23 cellular contexts compared by ENCODE assay signal in the genomic region with DNA sequence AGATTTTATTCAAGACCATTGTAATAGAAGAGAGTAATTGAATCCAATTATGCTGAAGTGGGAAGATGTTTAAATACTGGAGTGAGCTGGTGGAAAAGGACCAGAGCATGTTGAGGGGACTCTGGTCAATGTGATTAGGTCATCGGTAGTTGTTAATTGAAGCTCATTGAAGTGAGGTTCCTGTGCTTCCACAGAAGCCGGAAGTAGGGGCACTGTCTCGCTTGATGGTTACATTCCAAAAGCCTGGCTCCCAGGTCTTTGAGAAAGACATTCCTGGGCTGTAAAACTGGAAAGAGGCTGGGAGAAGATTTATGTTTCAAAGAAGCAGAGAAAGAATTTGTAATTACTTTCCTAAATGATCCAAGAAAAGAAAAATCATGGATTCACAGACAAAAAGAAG. TPM values are rescaled to one million over a fixed set of nuclear protein-coding genes. Genes with fewer than 3 reads are reported as not detected.
DNase-seq lines count a peak whose midpoint lies in the region; ATAC-seq and TF ChIP-seq lines count a peak whose summit lies in the region.
"Had no signal": no experiment of that assay in that cellular context is flagged by ENCODE, and none has a peak within 500 bp of the region (broad histone marks: within the 10 kb centered on the region; RNA-seq: fewer than 3 reads in every experiment).

No MANE protein-coding gene starts in this region.

- H3K27ac ChIP-seq in mesenchymal stem cell (ENCODE audit: low read length, poor library complexity, severe bottlenecking): peak overlapping the region; percentile 77
- H3K27ac ChIP-seq: GM23248, prostate gland, skin epidermis, thyroid gland, WERI-Rb-1 had no signal

- H2AK5ac ChIP-seq in mesenchymal stem cell (ENCODE audit: low read length, severe bottlenecking): no peak overlapping the region

- no peak overlapping the region for H3K9ac ChIP-seq in mesenchymal stem cell (ENCODE audit: low read length)
- H3K9ac ChIP-seq: GM23248 had no signal

- DNase-seq in AG10803 (ENCODE audit: low read depth) (peak; percentile 4), ELF-1 (ENCODE audit: low read depth, low spot score) (peak; percentile 48), astrocyte of the hippocampus (ENCODE audit: low read depth, low spot score) (peak; percentile 4), mesenchymal stem cell (no peak), NCI-H524 treated with DMSO at 0.1 percent for 48 hours (lab: John Stamatoyannopoulos, UW) (no peak), iPS-NIHi7 (ENCODE audit: extremely low spot score) (no peak)
- DNase-seq in NK-92 treated with Interleukin-12 subunit alpha and Interleukin-12 subunit beta, amount 100 ng/mL, for 24 hours (lab: John Stamatoyannopoulos, UW): no peak
- DNase-seq: ACHN; activated CD4-positive, alpha-beta T cell treated with anti-CD3 and anti-CD28 coated beads, Interleukin-2, amount 50 U/mL, for 48 hours; activated effector memory CD4-positive, alpha-beta T cell treated with anti-CD3 and anti-CD28 coated beads, Interleukin-2, amount 50 U/mL, for 16 hours; amniotic stem cell; DMS153; GM23248; NCI-H69; stimulated activated naive CD8-positive, alpha-beta T cell treated with anti-CD3 and anti-CD28 coated beads, Interleukin-15, Interleukin-2, amounts not matched to agents 100 U/mL and 50 U/mL, for 24 hours; T-helper 17 cell; thyroid gland; WERI-Rb-1 had no signal

- H2BK12ac ChIP-seq in mesenchymal stem cell (ENCODE audit: low read length in 2 of 2): no peak overlapping the region

- no peak overlapping the region for H3K23ac ChIP-seq in mesenchymal stem cell (ENCODE audit: low read length in 2 of 2)

- H3K4ac ChIP-seq in mesenchymal stem cell (ENCODE audit: low read depth in 1 of 2, low read length in 2 of 2): no peak overlapping the region

- H3K14ac ChIP-seq in mesenchymal stem cell (ENCODE audit: low read length in 2 of 2): no peak overlapping the region

- H4K8ac ChIP-seq in mesenchymal stem cell (ENCODE audit: low read length): no peak overlapping the region

- TF ChIP-seq CTCF in AG10803 (conservative IDR thresholded peaks at IDR 0.05; ENCODE audit: low read length): no peak

- peaks cover 4% of the 10 kb centered on the region for H3K4me1 ChIP-seq in mesenchymal stem cell (ENCODE audit: control insufficient read depth, insufficient read depth, low read depth, low read length)
- H3K4me1 ChIP-seq: prostate gland had no signal

- no peak overlapping the region for H2BK15ac ChIP-seq in mesenchymal stem cell (ENCODE audit: low read depth, poor library complexity, severe bottlenecking)

- no peaks in the 10 kb centered on the region for H3K27me3 ChIP-seq in mesenchymal stem cell (ENCODE audit: control insufficient read depth in 1 of 2, insufficient read depth in 1 of 2, low read length in 2 of 2)
- H3K27me3 ChIP-seq: thyroid gland had no signal

- 10% methylated on average over 3 of the region's 3 CpGs for WGBS in mesenchymal stem cell

- H2BK120ac ChIP-seq in mesenchymal stem cell (ENCODE audit: low read depth, low read length): no peak overlapping the region

- no peak for ATAC-seq in HG02798 (IDR thresholded peaks at IDR 0.05; ENCODE audit: poor library complexity, unreplicated experiment)
- ATAC-seq: Panc1; stimulated activated naive CD8-positive, alpha-beta T cell treated with anti-CD3 and anti-CD28 coated beads, Interleukin-15, Interleukin-2, amounts not matched to agents 100 U/mL and 50 U/mL, for 24 hours; T-helper 17 cell had no signal

- no peak overlapping the region for H4K91ac ChIP-seq in mesenchymal stem cell (ENCODE audit: low read length)

- no peak overlapping the region for H3K4me2 ChIP-seq in mesenchymal stem cell (ENCODE audit: low read length, poor library complexity, severe bottlenecking)

- H3K9me3 ChIP-seq in mesenchymal stem cell (ENCODE audit: control insufficient read depth, low read length): no peaks in the 10 kb centered on the region
- H3K9me3 ChIP-seq: prostate gland, thyroid gland had no signal

- no peak overlapping the region for H2BK5ac ChIP-seq in mesenchymal stem cell (ENCODE audit: low read depth, low read length, poor library complexity, severe bottlenecking)

- H3K36me3 ChIP-seq in mesenchymal stem cell (ENCODE audit: control insufficient read depth in 1 of 2, insufficient read depth in 2 of 2, low read depth in 1 of 2, low read length in 2 of 2): no peaks in the 10 kb centered on the region
- H3K36me3 ChIP-seq: prostate gland, thyroid gland, WERI-Rb-1 had no signal

- no peak overlapping the region for H3K18ac ChIP-seq in mesenchymal stem cell (ENCODE audit: low read depth in 1 of 2, low read length in 2 of 2)

- H3K4me3 ChIP-seq in AG10803 (ENCODE audit: low read length): no peak overlapping the region
- no peak overlapping the region for H3K4me3 ChIP-seq in mesenchymal stem cell (ENCODE audit: insufficient read depth in 1 of 2, low read depth in 1 of 2, low read length in 2 of 2)
- H3K4me3 ChIP-seq: GM23248, prostate gland, skin epidermis, thyroid gland had no signal

- no peaks in the 10 kb centered on the region for H3K79me1 ChIP-seq in mesenchymal stem cell (replicated peaks; ENCODE audit: low read length, poor library complexity, severe bottlenecking)

- no peak overlapping the region for H2AFZ ChIP-seq in mesenchymal stem cell (ENCODE audit: low read depth, low read length)
- H2AFZ ChIP-seq: GM23248 had no signal

RNA-seq across cellular contexts. Expression of a gene that starts 12.3 kb away (rescaled TPM):
- not detected for polyA plus RNA-seq in mesenchymal stem cell (2013, experiment 1 of 2)
- polyA plus RNA-seq in mesenchymal stem cell (2013, experiment 2 of 2): not detected
- polyA plus RNA-seq: GM23248, keratinocyte had no signal

RNA-seq across cellular contexts. Expression of a gene that starts 15.5 kb away (rescaled TPM):
- polyA plus RNA-seq in mesenchymal stem cell (2013, experiment 1 of 2): 4.8 TPM
- polyA plus RNA-seq in mesenchymal stem cell (2013, experiment 2 of 2): 5.2 TPM
- polyA plus RNA-seq: GM23248, keratinocyte had no signal

Comparison
In these comparisons a context has a peak if more than half of its experiments do, and no peak if none do; other contexts are left out.
1. DNase-seq: peak in AG10803 (single experiment), ELF-1 (single experiment) and astrocyte of the hippocampus (single experiment); none in mesenchymal stem cell (single experiment), NK-92 treated with Interleukin-12 subunit alpha and Interleukin-12 subunit beta, amount 100 ng/mL, for 24 hours (single experiment), NCI-H524 treated with DMSO at 0.1 percent for 48 hours (single experiment) and iPS-NIHi7 (single experiment).